ENCODE assay signal across 20 cellular contexts in genomic region chr22:43381693-43382092, GRCh38. TPM values are rescaled to one million over a fixed set of nuclear protein-coding genes. Genes with fewer than 3 reads are reported as not detected.
DNase-seq lines count a peak whose midpoint lies in the region; ATAC-seq and TF ChIP-seq lines count a peak whose summit lies in the region.
"Had no signal": no experiment of that assay in that cellular context is flagged by ENCODE, and none has a peak within 500 bp of the region (broad histone marks: within the 10 kb centered on the region; RNA-seq: fewer than 3 reads in every experiment).

No MANE protein-coding gene starts in this region.

- no CpG with 5 or more reads among the region's 6 CpGs for WGBS in neuronal stem cell (ENCODE audit: extremely low coverage in 2 of 2, insufficient read length in 2 of 2, insufficient replicate concordance in 1 of 2), 2 donors
- 49 to 86% (median 82%) methylated on average over 6 of the region's 6 CpGs for WGBS in ovary, 3 donors

- peaks cover 26% of the 10 kb centered on the region for H3K4me1 Mint-ChIP-seq in activated CD4-positive, alpha-beta T cell treated with anti-CD3 and anti-CD28 coated beads, Interleukin-2, amount 10 ng/mL, durations not matched to agents 7 days and 5 days

- H2BK12ac ChIP-seq in neuronal stem cell (ENCODE audit: low read length): no peak overlapping the region

- H3K27me3 ChIP-seq in neuronal stem cell (ENCODE audit: control insufficient read depth in 3 of 3, insufficient read depth in 3 of 3, low read depth in 1 of 3, low read length in 3 of 3) (peaks cover 0 to 25% (median 0%) of the 10 kb centered on the region in 3 experiments), ovary (no peaks in the 10 kb centered on the region)
- H3K27me3 ChIP-seq: testis had no signal

- H2AFZ ChIP-seq in neuronal stem cell (ENCODE audit: low read length): no peak overlapping the region

- no peak overlapping the region for H4K8ac ChIP-seq in neuronal stem cell (ENCODE audit: low read depth, low read length)

- no peak overlapping the region for H4K91ac ChIP-seq in neuronal stem cell (ENCODE audit: low read depth, low read length, poor library complexity)

- no peak overlapping the region for H3K4me2 ChIP-seq in neuronal stem cell (ENCODE audit: insufficient read depth, low read length, poor library complexity, severe bottlenecking)

- H3K27ac Mint-ChIP-seq in activated CD4-positive, alpha-beta T cell treated with anti-CD3 and anti-CD28 coated beads, Interleukin-2, amount 10 ng/mL, durations not matched to agents 7 days and 5 days: no peak overlapping the region
- H3K27ac Mint-ChIP-seq: activated naive CD4-positive, alpha-beta T cell treated with anti-CD3 and anti-CD28 coated beads, Interleukin-2, amount 10 ng/mL, durations not matched to agents 7 days and 5 days; nephron progenitor cell had no signal

- no peak overlapping the region for H3K4ac ChIP-seq in neuronal stem cell (ENCODE audit: low read length)

- no peak for TF ChIP-seq EP300 in ovary (IDR thresholded peaks at IDR 0.05)

- H2BK15ac ChIP-seq in neuronal stem cell (ENCODE audit: low read length): no peak overlapping the region

- H3K9me3 Mint-ChIP-seq in activated CD4-positive, alpha-beta T cell treated with anti-CD3 and anti-CD28 coated beads, Interleukin-2, amount 10 ng/mL, durations not matched to agents 7 days and 5 days: no peaks in the 10 kb centered on the region
- H3K9me3 Mint-ChIP-seq: activated naive CD4-positive, alpha-beta T cell treated with anti-CD3 and anti-CD28 coated beads, Interleukin-2, amount 10 ng/mL, durations not matched to agents 7 days and 5 days had no signal

- H2AK5ac ChIP-seq in neuronal stem cell (ENCODE audit: low read depth, low read length): peak overlapping the region; percentile 31

- no peaks in the 10 kb centered on the region for H3K9me3 ChIP-seq in neuronal stem cell (replicated peaks in 1 of 2; ENCODE audit: control insufficient read depth in 2 of 2, insufficient read depth in 1 of 2, low read depth in 1 of 2, low read length in 2 of 2)
- no peaks in the 10 kb centered on the region for H3K9me3 ChIP-seq in ovary
- H3K9me3 ChIP-seq: Caco-2, testis had no signal

- H3K27ac ChIP-seq in neuronal stem cell (replicated peaks; ENCODE audit: low read length): no peak overlapping the region
- H3K27ac ChIP-seq in ovary: no peak overlapping the region
- H3K27ac ChIP-seq: brain microvascular endothelial cell, testis had no signal

- no peak overlapping the region for H2BK120ac ChIP-seq in neuronal stem cell (ENCODE audit: low read depth, low read length)

- no peak overlapping the region for H3K14ac ChIP-seq in neuronal stem cell (ENCODE audit: low read length)

- H3K4me1 ChIP-seq in neuronal stem cell (ENCODE audit: control insufficient read depth in 2 of 2, insufficient read depth in 1 of 2, low read depth in 1 of 2, low read length in 2 of 2) (peaks cover 2 to 4% of the 10 kb centered on the region in 2 donors), ovary (ENCODE audit: insufficient read depth) (peaks cover 6% of the 10 kb centered on the region)
- H3K4me1 ChIP-seq: Caco-2 had no signal

- H3K27me3 Mint-ChIP-seq in activated CD4-positive, alpha-beta T cell treated with anti-CD3 and anti-CD28 coated beads, Interleukin-2, amount 10 ng/mL, durations not matched to agents 7 days and 5 days: peaks cover 43% of the 10 kb centered on the region

- intact Hi-C loops in ovary (cut with DNase I): loop anchor here in 2 of 4 donors (5.0 to 10.0 kb wide), 2 partner anchors 107 to 109 kb away; no protein-coding TSS in a partner anchor

- H3K23ac ChIP-seq in neuronal stem cell (ENCODE audit: low read depth, low read length, poor library complexity): no peak overlapping the region

- TF ChIP-seq POLR2A in ovary (IDR thresholded peaks at IDR 0.05): no peak
- no peak for TF ChIP-seq POLR2A in erythroblast (IDR thresholded peaks at IDR 0.05; ENCODE audit: low read length)

- POLR2A ChIA-PET in activated CD4-positive, alpha-beta T cell treated with anti-CD3 and anti-CD28 coated beads, Interleukin-2, amount 10 ng/mL, durations not matched to agents 7 days and 5 days (lab: Charles Lee): no interaction called here

- no peaks in the 10 kb centered on the region for H3K36me3 Mint-ChIP-seq in activated CD4-positive, alpha-beta T cell treated with anti-CD3 and anti-CD28 coated beads, Interleukin-2, amount 10 ng/mL, durations not matched to agents 7 days and 5 days (ENCODE audit: low read depth)
- H3K36me3 Mint-ChIP-seq: activated naive CD4-positive, alpha-beta T cell treated with anti-CD3 and anti-CD28 coated beads, Interleukin-2, amount 10 ng/mL, durations not matched to agents 7 days and 5 days had no signal

- peak; percentile 13 for DNase-seq in activated CD4-positive, alpha-beta T cell treated with anti-CD3 and anti-CD28 coated beads, Interleukin-2, amount 10 ng/mL, durations not matched to agents 7 days and 5 days
- no peak for DNase-seq in activated CD4-positive, alpha-beta T cell treated with anti-CD3 and anti-CD28 coated beads, Interleukin-2, amount 50 U/mL, for 1 hour
- DNase-seq in Kasumi-1 (lab: John Stamatoyannopoulos, UW) (peak; percentile 80 to 88), UCSD-AML1 (lab: John Stamatoyannopoulos, UW; ENCODE audit: unreplicated experiment) (peak; percentile 42), neuronal stem cell (ENCODE audit: low spot score) (no peak), ovary (no peak), erythroblast (lab: John Stamatoyannopoulos, UW) (no peak)
- DNase-seq: activated naive CD4-positive, alpha-beta T cell treated with anti-CD3 and anti-CD28 coated beads, Interleukin-2, amount 10 ng/mL, durations not matched to agents 7 days and 5 days; brain microvascular endothelial cell; Caco-2; mammary epithelial cell; NCI-H1105; NCI-H2171 treated with DMSO at 0.1 percent for 48 hours; nephron progenitor cell; SHP77; stimulated activated CD4-positive, alpha-beta T cell treated with anti-CD3 and anti-CD28 coated beads, Interleukin-2, amount 100 ng/mL, for 24 hours; testis had no signal

- H3K36me3 ChIP-seq in neuronal stem cell (replicated peaks in 1 of 2; ENCODE audit: control insufficient read depth in 2 of 2, insufficient read depth in 2 of 2, low read length in 2 of 2) (no peaks in the 10 kb centered on the region), ovary (no peaks in the 10 kb centered on the region)
- H3K36me3 ChIP-seq: brain microvascular endothelial cell had no signal

- CTCF ChIA-PET in activated CD4-positive, alpha-beta T cell treated with anti-CD3 and anti-CD28 coated beads, Interleukin-2, amount 10 ng/mL, durations not matched to agents 7 days and 5 days (lab: Charles Lee): interaction anchor here (0.8 kb wide), 1 partner anchor 35 kb away, joined by 3 read pairs; no protein-coding TSS in a partner anchor

- H2BK5ac ChIP-seq in neuronal stem cell (ENCODE audit: low read length): no peak overlapping the region

- TF ChIP-seq CTCF in ovary (IDR thresholded peaks at IDR 0.05): no peak

- H3K18ac ChIP-seq in neuronal stem cell (ENCODE audit: low read length): no peak overlapping the region

- H3K4me3 ChIP-seq in neuronal stem cell (ENCODE audit: low read length in 2 of 2) (no peak overlapping the region), ovary (no peak overlapping the region)
- H3K4me3 ChIP-seq: testis had no signal

- no peaks in the 10 kb centered on the region for H3K79me1 ChIP-seq in neuronal stem cell (ENCODE audit: low read depth, low read length)

- no peak overlapping the region for H3K4me3 Mint-ChIP-seq in activated CD4-positive, alpha-beta T cell treated with anti-CD3 and anti-CD28 coated beads, Interleukin-2, amount 10 ng/mL, durations not matched to agents 7 days and 5 days
- H3K4me3 Mint-ChIP-seq: activated naive CD4-positive, alpha-beta T cell treated with anti-CD3 and anti-CD28 coated beads, Interleukin-2, amount 10 ng/mL, durations not matched to agents 7 days and 5 days; nephron progenitor cell had no signal

- no peak overlapping the region for H3K9ac ChIP-seq in neuronal stem cell (ENCODE audit: low read depth, low read length, poor library complexity)

- ATAC-seq in HG02588 (IDR thresholded peaks at IDR 0.05; ENCODE audit: unreplicated experiment): no peak

RNA-seq across cellular contexts. Expression of gene MPPED1, which starts 30.1 kb away (rescaled TPM):
- total RNA-seq in activated CD4-positive, alpha-beta T cell treated with anti-CD3 and anti-CD28 coated beads, Interleukin-2, amount 10 ng/mL, durations not matched to agents 7 days and 5 days: not detected
- polyA plus RNA-seq in neuronal stem cell (2013, experiment 1 of 2): 37.3 TPM
- 37.4 TPM for polyA plus RNA-seq in neuronal stem cell (2013, experiment 2 of 2)
- total RNA-seq in ovary: 1 to 10 TPM in 5 of 7 donors, under 1 TPM in 2; 0.46 to 4.1 (median 2.9) TPM
- polyA plus RNA-seq in ovary: 1 to 10 TPM in 1 of 2 donors, under 1 TPM in 1; 0.45 to 1.3 TPM
- total RNA-seq: A172, Caco-2, mammary epithelial cell, renal cortical epithelial cell had no signal
- polyA plus RNA-seq: mammary epithelial cell had no signal

RNA-seq across cellular contexts. Expression of gene SCUBE1, which starts 38.5 kb away (rescaled TPM):
- not detected for total RNA-seq in activated CD4-positive, alpha-beta T cell treated with anti-CD3 and anti-CD28 coated beads, Interleukin-2, amount 10 ng/mL, durations not matched to agents 7 days and 5 days
- 51.2 TPM for polyA plus RNA-seq in neuronal stem cell (2013, experiment 1 of 2)
- 50.9 TPM for polyA plus RNA-seq in neuronal stem cell (2013, experiment 2 of 2)
- total RNA-seq in ovary: 100 to 1,000 TPM in 4 of 7 donors, 10 to 100 TPM in 1, 1 to 10 TPM in 2; 5.5 to 202 (median 101) TPM
- 10 to 100 TPM; 11.1 to 20.1 TPM for polyA plus RNA-seq in ovary
- total RNA-seq: A172, Caco-2, mammary epithelial cell had no signal
- polyA plus RNA-seq: mammary epithelial cell had no signal

Comparison
In these comparisons a context has a peak if more than half of its experiments do, and no peak if none do; other contexts are left out.
1. DNase-seq: peak in activated CD4-positive, alpha-beta T cell treated with anti-CD3 and anti-CD28 coated beads, Interleukin-2, amount 10 ng/mL, durations not matched to agents 7 days and 5 days (single experiment), Kasumi-1 (2 of 2) and UCSD-AML1 (single experiment); none in activated CD4-positive, alpha-beta T cell treated with anti-CD3 and anti-CD28 coated beads, Interleukin-2, amount 50 U/mL, for 1 hour (single experiment), neuronal stem cell (single experiment), ovary (0 of 5) and erythroblast (0 of 2).
2. RNA of gene SCUBE1, which starts 38.5 kb away (total RNA-seq): 5.5 to 202 TPM in ovary; not detected in activated CD4-positive, alpha-beta T cell treated with anti-CD3 and anti-CD28 coated beads, Interleukin-2, amount 10 ng/mL, durations not matched to agents 7 days and 5 days; every median in the first group is over 4 times any median in the second.